ENCODE assay signal across 7 cellular contexts in genomic region chr1:201184734-201185453, GRCh38. TPM values are rescaled to one million over a fixed set of nuclear protein-coding genes. Genes with fewer than 3 reads are reported as not detected.
A peak's percentile ranks its signal among the peaks of the same experiment; 100 is the strongest.
DNase-seq lines count a peak whose midpoint lies in the region; ATAC-seq and TF ChIP-seq lines count a peak whose summit lies in the region.

No MANE protein-coding gene starts in this region.

- POLR2A ChIA-PET in CD4-positive, alpha-beta memory T cell (lab: Charles Lee; ENCODE audit: partially characterized antibody) = interaction anchor here (0.6 kb wide), 1 partner anchor 355 kb away, joined by 3 read pairs; no protein-coding TSS in a partner anchor

- no peaks in the 10 kb centered on the region for H3K9me3 ChIP-seq in suprapubic skin
- H3K9me3 ChIP-seq in CD4-positive, alpha-beta memory T cell (ENCODE audit: control insufficient read depth in 1 of 2, low read length in 2 of 2) = no peaks in the 10 kb centered on the region

- no peaks in the 10 kb centered on the region for H3K36me3 Mint-ChIP-seq in CD4-positive, alpha-beta memory T cell

- H3K27me3 Mint-ChIP-seq in CD4-positive, alpha-beta memory T cell = peaks cover 8 to 23% of the 10 kb centered on the region in 2 donors

- peak; percentile 65 for DNase-seq in GM04504 (ENCODE audit: low read depth)
- DNase-seq in MV-4-11 (lab: John Stamatoyannopoulos, UW) = peak; percentile 6
- DNase-seq in amniotic stem cell (lab: John Stamatoyannopoulos, UW) = peak; percentile 73
- peak; percentile 5 to 17 for DNase-seq in hippocampal formation (lab: John Stamatoyannopoulos, UW)
- peak; percentile 52 to 74 for DNase-seq in suprapubic skin (ENCODE audit: low spot score in 2 of 2)
- no peak for DNase-seq in CD4-positive, alpha-beta memory T cell

- CTCF ChIA-PET in CD4-positive, alpha-beta memory T cell (lab: Charles Lee; ENCODE audit: partially characterized antibody) = no interaction called here

- H3K4me1 Mint-ChIP-seq in CD4-positive, alpha-beta memory T cell = no peaks in the 10 kb centered on the region

- ATAC-seq in HG03439 (IDR thresholded peaks at IDR 0.05; ENCODE audit: unreplicated experiment) = no peak

- no peak overlapping the region for H3K27ac Mint-ChIP-seq in CD4-positive, alpha-beta memory T cell

- WGBS in suprapubic skin = 60% methylated on average over 4 of the region's 9 CpGs

- no peak for TF ChIP-seq EP300 in suprapubic skin (IDR thresholded peaks at IDR 0.05)

- H3K27ac ChIP-seq in suprapubic skin = no peak overlapping the region
- no peak overlapping the region for H3K27ac ChIP-seq in CD4-positive, alpha-beta memory T cell (ENCODE audit: low read depth, low read length)

- no peaks in the 10 kb centered on the region for H3K27me3 ChIP-seq in suprapubic skin
- no peaks in the 10 kb centered on the region for H3K27me3 ChIP-seq in CD4-positive, alpha-beta memory T cell (ENCODE audit: insufficient read depth, low read length)

- H3K4me3 Mint-ChIP-seq in CD4-positive, alpha-beta memory T cell = no peak overlapping the region

- no peak for TF ChIP-seq POLR2A in suprapubic skin (IDR thresholded peaks at IDR 0.05)

- H3K4me1 ChIP-seq in suprapubic skin = peaks cover 14% of the 10 kb centered on the region
- H3K4me1 ChIP-seq in CD4-positive, alpha-beta memory T cell (ENCODE audit: insufficient read depth, low read length) = no peaks in the 10 kb centered on the region

- H3K4me3 ChIP-seq in suprapubic skin = no peak overlapping the region
- no peak overlapping the region for H3K4me3 ChIP-seq in CD4-positive, alpha-beta memory T cell (ENCODE audit: low read length in 2 of 2)

- peaks cover 0 to under 1% (median 0%) of the 10 kb centered on the region in 8 donors for H3K9me3 Mint-ChIP-seq in CD4-positive, alpha-beta memory T cell

- TF ChIP-seq CTCF in suprapubic skin (IDR thresholded peaks at IDR 0.05) = peak in 1 of 2 donors; percentile 63

- intact Hi-C loops in CD4-positive, alpha-beta memory T cell (cut with micrococcal nuclease) = loop anchor here (5.0 kb wide), 1 partner anchor 38 kb away; no protein-coding TSS in a partner anchor

- no peaks in the 10 kb centered on the region for H3K36me3 ChIP-seq in suprapubic skin
- no peaks in the 10 kb centered on the region for H3K36me3 ChIP-seq in CD4-positive, alpha-beta memory T cell (ENCODE audit: insufficient read depth, low read length)

RNA-seq across cellular contexts. Expression of gene IGFN1, which starts 5.7 kb away (rescaled TPM):
- total RNA-seq in suprapubic skin = under 1 TPM in 2 of 4 donors, not detected in 2; 0.13 to 0.57 TPM
- not detected for total RNA-seq in CD4-positive, alpha-beta memory T cell
- not detected for polyA plus RNA-seq in CD4-positive, alpha-beta memory T cell

RNA-seq across cellular contexts. Expression of gene TMEM9, which starts 30.6 kb away (rescaled TPM):
- 10 to 100 TPM; 38.1 to 50.8 (median 40.7) TPM for total RNA-seq in suprapubic skin
- 10 to 100 TPM; 20.6 to 21.1 TPM for total RNA-seq in CD4-positive, alpha-beta memory T cell
- polyA plus RNA-seq in CD4-positive, alpha-beta memory T cell = 10 to 100 TPM; 25.4 to 64.3 TPM

RNA-seq across cellular contexts. Expression of gene ASCL5, which starts 57.9 kb away (rescaled TPM):
- not detected for total RNA-seq in suprapubic skin
- under 1 TPM in 1 of 2 experiments, not detected in 1; 0.30 TPM for total RNA-seq in CD4-positive, alpha-beta memory T cell
- polyA plus RNA-seq in CD4-positive, alpha-beta memory T cell = not detected

Comparison
In these comparisons a context has a peak if more than half of its experiments do, and no peak if none do; other contexts are left out.
1. DNase-seq: peak in GM04504 (single experiment), MV-4-11 (single experiment), amniotic stem cell (single experiment), hippocampal formation (2 of 2) and suprapubic skin (2 of 2); none in CD4-positive, alpha-beta memory T cell (0 of 5).